Comparison of ENCODE assay signal across 9 cellular contexts in the genomic region with DNA sequence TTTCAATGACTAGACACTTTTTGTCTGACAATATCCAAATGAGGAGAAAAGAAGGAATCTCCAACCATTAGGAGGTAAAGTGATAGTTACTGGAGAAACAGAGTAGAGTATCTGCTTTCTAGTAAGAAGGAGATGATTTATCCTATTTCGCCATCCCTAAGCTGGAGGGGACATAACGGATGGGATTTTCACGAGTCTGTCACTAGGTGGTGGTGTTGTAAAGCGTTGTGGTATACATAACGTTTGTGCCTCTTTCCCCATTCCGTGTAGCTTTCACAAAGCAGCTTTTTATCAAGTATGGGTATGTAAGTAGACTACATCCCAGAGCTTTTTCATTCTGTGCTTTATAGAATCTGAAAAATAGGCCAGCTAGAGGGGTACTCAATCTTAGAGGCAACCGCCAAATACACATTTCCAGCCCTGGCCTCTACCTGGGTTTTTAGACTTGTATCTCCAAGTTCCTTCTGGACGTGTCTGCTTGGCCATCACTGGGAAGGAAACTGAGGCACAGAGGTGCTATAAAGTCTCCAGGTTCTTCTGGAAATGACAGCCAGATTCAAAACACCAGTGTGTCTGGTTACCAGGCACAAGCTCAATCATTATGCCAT. TPM values are rescaled to one million over a fixed set of nuclear protein-coding genes. Genes with fewer than 3 reads are reported as not detected.
DNase-seq lines count a peak whose midpoint lies in the region; ATAC-seq and TF ChIP-seq lines count a peak whose summit lies in the region.
"Had no signal": no experiment of that assay in that cellular context is flagged by ENCODE, and none has a peak within 500 bp of the region (broad histone marks: within the 10 kb centered on the region; RNA-seq: fewer than 3 reads in every experiment).

No MANE protein-coding gene starts in this region.

- no peaks in the 10 kb centered on the region for H3K36me3 Mint-ChIP-seq in Calu3 (ENCODE audit: insufficient read depth, unreplicated experiment)

- H3K79me2 ChIP-seq in mammary epithelial cell (ENCODE audit: insufficient read depth, low read length): no peaks in the 10 kb centered on the region

- peak; percentile 42 for TF ChIP-seq CTCF in Calu3 (IDR thresholded peaks at IDR 0.05; ENCODE audit: unreplicated experiment)
- TF ChIP-seq CTCF in mammary epithelial cell (conservative IDR thresholded peaks at IDR 0.05 in 1 of 2, IDR thresholded peaks at IDR 0.05 in 1 of 2; ENCODE audit: extremely low read depth in 1 of 2, insufficient read depth in 1 of 2, low read depth in 1 of 2, low read length in 2 of 2): peak; percentile 82 to 83

- intact Hi-C loops in Calu3 (cut with micrococcal nuclease; ENCODE audit: unreplicated experiment) (loop anchor here (1.0 to 5.0 kb wide), 2 partner anchors 77 to 179 kb away; no protein-coding TSS in a partner anchor), mammary epithelial cell (cut with micrococcal nuclease) (loop anchor here (1.0 to 10.0 kb wide), 9 partner anchors 77 to 825 kb away; no protein-coding TSS in a partner anchor)

- 25% methylated on average over 8 of the region's 8 CpGs for WGBS in mammary epithelial cell (ENCODE audit: low coverage, missing lambda C conversion rate)

- dilution Hi-C loops in mammary epithelial cell (cut with HindIII; ENCODE audit: low sequenced_read_pairs): no loop called here

- BruUV-seq in Calu3 (replicated peaks; lab: Mats Ljungman, UMichigan): no TSS peak
- BruUV-seq in mammary epithelial cell (replicated peaks; lab: Mats Ljungman, UMichigan): no TSS peak

- H3K4me1 Mint-ChIP-seq in Calu3 (ENCODE audit: low read depth, unreplicated experiment): no peaks in the 10 kb centered on the region

- no peak overlapping the region for H3K4me2 ChIP-seq in mammary epithelial cell (ENCODE audit: insufficient read depth, low read depth, low read length)

- no peaks in the 10 kb centered on the region for H3K36me3 ChIP-seq in mammary epithelial cell (ENCODE audit: insufficient read depth, low read length)

- H3K27me3 Mint-ChIP-seq in Calu3 (ENCODE audit: unreplicated experiment): no peaks in the 10 kb centered on the region

- peak; percentile 56 for DNase-seq in Calu3
- peak; percentile 89 for DNase-seq in H4 (ENCODE audit: low spot score)
- DNase-seq in NCI-H146 treated with DMSO at 0.1 percent for 48 hours (lab: John Stamatoyannopoulos, UW; ENCODE audit: unreplicated experiment): peak; percentile 49
- peak; percentile 88 for DNase-seq in SKM-1 treated with dmso at 0.1 percent for 144 hours (lab: John Stamatoyannopoulos, UW; ENCODE audit: unreplicated experiment)
- DNase-seq in mammary epithelial cell: peak; percentile 69
- peak; percentile 84 for DNase-seq in iris pigment epithelial cell (ENCODE audit: low read depth)
- DNase-seq in stimulated activated CD4-positive, alpha-beta T cell treated with anti-CD3 and anti-CD28 coated beads, Interleukin-4, amount 100 ng/mL, for 24 hours: peak; percentile 57

- no peaks in the 10 kb centered on the region for H4K20me1 ChIP-seq in mammary epithelial cell (ENCODE audit: insufficient read depth, low read length)

- in situ Hi-C loops in mammary epithelial cell (cut with MboI; ENCODE audit: low sequenced_read_pairs in 2 of 2): loop anchor here (10.0 to 25.0 kb wide), 2 partner anchors 171 to 504 kb away; no protein-coding TSS in a partner anchor

- no peak overlapping the region for H3K27ac Mint-ChIP-seq in Calu3 (ENCODE audit: unreplicated experiment)
- H3K27ac Mint-ChIP-seq: T-helper 1 cell treated with Interleukin-12 subunit alpha and Interleukin-12 subunit beta and Interleukin-4 antibody, amounts not matched to agents 30 μg/mL and 1 μg/mL, for 36 hours had no signal

- no peaks in the 10 kb centered on the region for H3K9me3 Mint-ChIP-seq in Calu3 (ENCODE audit: low read depth, unreplicated experiment)
- H3K9me3 Mint-ChIP-seq: T-helper 1 cell treated with Interleukin-12 subunit alpha and Interleukin-12 subunit beta and Interleukin-4 antibody, amounts not matched to agents 30 μg/mL and 1 μg/mL, for 36 hours had no signal

- no peaks in the 10 kb centered on the region for H3K27me3 ChIP-seq in mammary epithelial cell (ENCODE audit: insufficient read depth, low read length)

- H2AFZ ChIP-seq in mammary epithelial cell (ENCODE audit: low read depth, low read length): no peak overlapping the region

- no peak overlapping the region for H3K27ac ChIP-seq in mammary epithelial cell (ENCODE audit: insufficient read depth, low read depth, low read length)

- no peaks in the 10 kb centered on the region for H3K9me3 ChIP-seq in mammary epithelial cell (replicated peaks; ENCODE audit: insufficient read depth, low read length)

- no peak overlapping the region for H3K4me3 Mint-ChIP-seq in Calu3 (ENCODE audit: low read depth, unreplicated experiment)
- H3K4me3 Mint-ChIP-seq: T-helper 1 cell treated with Interleukin-12 subunit alpha and Interleukin-12 subunit beta and Interleukin-4 antibody, amounts not matched to agents 30 μg/mL and 1 μg/mL, for 36 hours had no signal

- H3K9ac ChIP-seq in mammary epithelial cell (ENCODE audit: insufficient read depth, low read length): no peak overlapping the region

- ATAC-seq in GM18520 (IDR thresholded peaks at IDR 0.05; ENCODE audit: unreplicated experiment): no peak

- H3K4me3 ChIP-seq in mammary epithelial cell (replicated peaks in 1 of 3; ENCODE audit: insufficient read depth in 1 of 3, low read depth in 2 of 3, low read length in 3 of 3): no peak overlapping the region

- H3K4me1 ChIP-seq in mammary epithelial cell (ENCODE audit: insufficient read depth, low read length): no peaks in the 10 kb centered on the region

- CTCF ChIA-PET in Calu3 (lab: Charles Lee): interaction anchor here (0.6 to 2.1 kb wide), 11 partner anchors 43 to 329 kb away, joined by 3 to 55 read pairs (median 6); a partner anchor contains a TSS
- CTCF ChIA-PET in mammary epithelial cell (lab: Charles Lee; ENCODE audit: low non-redundant PET): interaction anchor here (0.5 to 1.7 kb wide), 11 partner anchors 9 to 824 kb away, joined by 3 to 8 read pairs (median 4); no protein-coding TSS in a partner anchor

RNA-seq across cellular contexts. Expression of a gene that starts 33.3 kb away (rescaled TPM):
- total RNA-seq in Calu3 (2022): 0.47 and 0.71 TPM in 2 replicates
- not detected in 2 replicates for total RNA-seq in H4 (2014; rRNA removed; shearing (Covaris generic))
- total RNA-seq in mammary epithelial cell: under 1 TPM in 1 of 2 donors, not detected in 1; 0.17 TPM
- not detected for polyA plus RNA-seq in mammary epithelial cell
- not detected for polyA minus RNA-seq in mammary epithelial cell
